Comparison of ENCODE assay signal across 1 cellular context in the genomic region with DNA sequence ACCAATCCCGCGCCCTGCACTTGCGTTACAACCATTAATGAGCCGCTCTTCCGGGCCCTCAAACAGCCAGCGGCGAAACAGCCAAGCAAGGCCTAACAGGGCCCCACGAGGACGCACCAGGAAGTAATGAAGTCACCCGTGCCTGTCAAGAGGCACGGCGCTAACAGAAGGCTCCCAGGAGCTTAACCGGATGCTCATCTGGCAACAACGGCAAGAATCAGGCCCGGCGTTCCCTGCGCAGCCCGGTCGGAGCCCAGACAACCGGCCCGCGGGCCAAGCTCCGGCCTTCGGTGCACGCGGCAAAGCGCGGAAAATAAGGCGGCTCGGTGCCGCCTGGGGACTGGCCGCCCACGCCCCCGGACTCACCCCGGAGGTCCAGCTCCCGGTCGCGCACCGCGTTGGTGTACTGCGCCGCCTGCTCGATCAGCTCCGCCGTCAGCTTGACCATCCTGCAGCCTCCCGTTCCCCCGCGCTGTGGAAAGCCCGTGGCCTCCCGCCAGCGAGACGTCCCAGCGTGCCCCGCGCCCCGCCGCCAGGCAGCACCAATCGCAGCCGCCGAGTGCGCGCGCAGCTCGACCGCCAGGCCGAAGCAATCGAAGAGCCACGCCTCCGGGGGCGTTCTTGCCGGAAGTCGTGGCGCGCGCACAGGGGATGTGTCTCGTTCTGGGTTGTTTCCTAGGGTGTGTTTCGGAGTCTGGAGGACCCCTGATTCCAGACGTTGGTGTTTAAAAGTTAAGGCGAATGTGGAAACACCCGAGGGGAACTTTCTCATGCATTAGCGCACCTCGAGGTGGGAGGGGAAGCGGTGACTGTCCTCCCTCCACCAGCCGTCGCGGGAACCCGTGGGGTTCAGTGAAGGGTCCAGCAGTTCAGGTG.
A peak's percentile ranks its signal among the peaks of the same experiment; 100 is the strongest.
TF ChIP-seq lines count a peak whose summit lies in the region.

Gene SNRPA1 (minus strand): TSS at position 518 of the 876 bp plus-strand sequence. CDS start 70 bp downstream, at position 448.

TF ChIP-seq in GM12878, 131 proteins besides CTCF, POLR2A, EP300 and RAD21 (continued from another document and continues in another):
- TF ChIP-seq, protein P1, sequence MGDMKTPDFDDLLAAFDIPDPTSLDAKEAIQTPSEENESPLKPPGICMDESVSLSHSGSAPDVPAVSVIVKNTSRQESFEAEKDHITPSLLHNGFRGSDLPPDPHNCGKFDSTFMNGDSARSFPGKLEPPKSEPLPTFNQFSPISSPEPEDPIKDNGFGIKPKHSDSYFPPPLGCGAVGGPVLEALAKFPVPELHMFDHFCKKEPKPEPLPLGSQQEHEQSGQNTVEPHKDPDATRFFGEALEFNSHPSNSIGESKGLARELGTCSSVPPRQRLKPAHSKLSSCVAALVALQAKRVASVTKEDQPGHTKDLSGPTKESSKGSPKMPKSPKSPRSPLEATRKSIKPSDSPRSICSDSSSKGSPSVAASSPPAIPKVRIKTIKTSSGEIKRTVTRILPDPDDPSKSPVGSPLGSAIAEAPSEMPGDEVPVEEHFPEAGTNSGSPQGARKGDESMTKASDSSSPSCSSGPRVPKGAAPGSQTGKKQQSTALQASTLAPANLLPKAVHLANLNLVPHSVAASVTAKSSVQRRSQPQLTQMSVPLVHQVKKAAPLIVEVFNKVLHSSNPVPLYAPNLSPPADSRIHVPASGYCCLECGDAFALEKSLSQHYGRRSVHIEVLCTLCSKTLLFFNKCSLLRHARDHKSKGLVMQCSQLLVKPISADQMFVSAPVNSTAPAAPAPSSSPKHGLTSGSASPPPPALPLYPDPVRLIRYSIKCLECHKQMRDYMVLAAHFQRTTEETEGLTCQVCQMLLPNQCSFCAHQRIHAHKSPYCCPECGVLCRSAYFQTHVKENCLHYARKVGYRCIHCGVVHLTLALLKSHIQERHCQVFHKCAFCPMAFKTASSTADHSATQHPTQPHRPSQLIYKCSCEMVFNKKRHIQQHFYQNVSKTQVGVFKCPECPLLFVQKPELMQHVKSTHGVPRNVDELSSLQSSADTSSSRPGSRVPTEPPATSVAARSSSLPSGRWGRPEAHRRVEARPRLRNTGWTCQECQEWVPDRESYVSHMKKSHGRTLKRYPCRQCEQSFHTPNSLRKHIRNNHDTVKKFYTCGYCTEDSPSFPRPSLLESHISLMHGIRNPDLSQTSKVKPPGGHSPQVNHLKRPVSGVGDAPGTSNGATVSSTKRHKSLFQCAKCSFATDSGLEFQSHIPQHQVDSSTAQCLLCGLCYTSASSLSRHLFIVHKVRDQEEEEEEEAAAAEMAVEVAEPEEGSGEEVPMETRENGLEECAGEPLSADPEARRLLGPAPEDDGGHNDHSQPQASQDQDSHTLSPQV (IDR thresholded peaks at IDR 0.05) = no peak
- no peak for TF ChIP-seq SMC3 (IDR thresholded peaks at IDR 0.05; ENCODE audit: borderline replicate concordance, low read length)
- peak; percentile 61 for TF ChIP-seq CREM (IDR thresholded peaks at IDR 0.05; ENCODE audit: low read depth)
- TF ChIP-seq TARDBP (IDR thresholded peaks at IDR 0.05; ENCODE audit: borderline replicate concordance) = no peak; the same call in 1 of the 2 replicates
- TF ChIP-seq CBFB (IDR thresholded peaks at IDR 0.05; ENCODE audit: low read depth) = peak; percentile 75
- TF ChIP-seq, protein P2, sequence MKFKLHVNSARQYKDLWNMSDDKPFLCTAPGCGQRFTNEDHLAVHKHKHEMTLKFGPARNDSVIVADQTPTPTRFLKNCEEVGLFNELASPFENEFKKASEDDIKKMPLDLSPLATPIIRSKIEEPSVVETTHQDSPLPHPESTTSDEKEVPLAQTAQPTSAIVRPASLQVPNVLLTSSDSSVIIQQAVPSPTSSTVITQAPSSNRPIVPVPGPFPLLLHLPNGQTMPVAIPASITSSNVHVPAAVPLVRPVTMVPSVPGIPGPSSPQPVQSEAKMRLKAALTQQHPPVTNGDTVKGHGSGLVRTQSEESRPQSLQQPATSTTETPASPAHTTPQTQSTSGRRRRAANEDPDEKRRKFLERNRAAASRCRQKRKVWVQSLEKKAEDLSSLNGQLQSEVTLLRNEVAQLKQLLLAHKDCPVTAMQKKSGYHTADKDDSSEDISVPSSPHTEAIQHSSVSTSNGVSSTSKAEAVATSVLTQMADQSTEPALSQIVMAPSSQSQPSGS (IDR thresholded peaks at IDR 0.05; ENCODE audit: low read length) = no peak
- TF ChIP-seq, protein P3, sequence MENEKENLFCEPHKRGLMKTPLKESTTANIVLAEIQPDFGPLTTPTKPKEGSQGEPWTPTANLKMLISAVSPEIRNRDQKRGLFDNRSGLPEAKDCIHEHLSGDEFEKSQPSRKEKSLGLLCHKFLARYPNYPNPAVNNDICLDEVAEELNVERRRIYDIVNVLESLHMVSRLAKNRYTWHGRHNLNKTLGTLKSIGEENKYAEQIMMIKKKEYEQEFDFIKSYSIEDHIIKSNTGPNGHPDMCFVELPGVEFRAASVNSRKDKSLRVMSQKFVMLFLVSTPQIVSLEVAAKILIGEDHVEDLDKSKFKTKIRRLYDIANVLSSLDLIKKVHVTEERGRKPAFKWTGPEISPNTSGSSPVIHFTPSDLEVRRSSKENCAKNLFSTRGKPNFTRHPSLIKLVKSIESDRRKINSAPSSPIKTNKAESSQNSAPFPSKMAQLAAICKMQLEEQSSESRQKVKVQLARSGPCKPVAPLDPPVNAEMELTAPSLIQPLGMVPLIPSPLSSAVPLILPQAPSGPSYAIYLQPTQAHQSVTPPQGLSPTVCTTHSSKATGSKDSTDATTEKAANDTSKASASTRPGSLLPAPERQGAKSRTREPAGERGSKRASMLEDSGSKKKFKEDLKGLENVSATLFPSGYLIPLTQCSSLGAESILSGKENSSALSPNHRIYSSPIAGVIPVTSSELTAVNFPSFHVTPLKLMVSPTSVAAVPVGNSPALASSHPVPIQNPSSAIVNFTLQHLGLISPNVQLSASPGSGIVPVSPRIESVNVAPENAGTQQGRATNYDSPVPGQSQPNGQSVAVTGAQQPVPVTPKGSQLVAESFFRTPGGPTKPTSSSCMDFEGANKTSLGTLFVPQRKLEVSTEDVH (IDR thresholded peaks at IDR 0.05; ENCODE audit: low read depth, partially characterized antibody) = peak; percentile 41
- no peak for TF ChIP-seq ZNF274 (IDR thresholded peaks at IDR 0.05; ENCODE audit: insufficient read depth, insufficient read length)
- TF ChIP-seq PML (IDR thresholded peaks at IDR 0.05; ENCODE audit: low read length) = peak; percentile 89
- TF ChIP-seq HSF1 (IDR thresholded peaks at IDR 0.05; ENCODE audit: low read depth, low read length) = no peak
- TF ChIP-seq MTA2 (IDR thresholded peaks at IDR 0.05; ENCODE audit: low read depth) = no peak
- 0 out of 2 replicates have a peak, but pooled peaks have one; percentile 39 for TF ChIP-seq NR2F1 (conservative IDR thresholded peaks at IDR 0.05)
- TF ChIP-seq, protein P4, sequence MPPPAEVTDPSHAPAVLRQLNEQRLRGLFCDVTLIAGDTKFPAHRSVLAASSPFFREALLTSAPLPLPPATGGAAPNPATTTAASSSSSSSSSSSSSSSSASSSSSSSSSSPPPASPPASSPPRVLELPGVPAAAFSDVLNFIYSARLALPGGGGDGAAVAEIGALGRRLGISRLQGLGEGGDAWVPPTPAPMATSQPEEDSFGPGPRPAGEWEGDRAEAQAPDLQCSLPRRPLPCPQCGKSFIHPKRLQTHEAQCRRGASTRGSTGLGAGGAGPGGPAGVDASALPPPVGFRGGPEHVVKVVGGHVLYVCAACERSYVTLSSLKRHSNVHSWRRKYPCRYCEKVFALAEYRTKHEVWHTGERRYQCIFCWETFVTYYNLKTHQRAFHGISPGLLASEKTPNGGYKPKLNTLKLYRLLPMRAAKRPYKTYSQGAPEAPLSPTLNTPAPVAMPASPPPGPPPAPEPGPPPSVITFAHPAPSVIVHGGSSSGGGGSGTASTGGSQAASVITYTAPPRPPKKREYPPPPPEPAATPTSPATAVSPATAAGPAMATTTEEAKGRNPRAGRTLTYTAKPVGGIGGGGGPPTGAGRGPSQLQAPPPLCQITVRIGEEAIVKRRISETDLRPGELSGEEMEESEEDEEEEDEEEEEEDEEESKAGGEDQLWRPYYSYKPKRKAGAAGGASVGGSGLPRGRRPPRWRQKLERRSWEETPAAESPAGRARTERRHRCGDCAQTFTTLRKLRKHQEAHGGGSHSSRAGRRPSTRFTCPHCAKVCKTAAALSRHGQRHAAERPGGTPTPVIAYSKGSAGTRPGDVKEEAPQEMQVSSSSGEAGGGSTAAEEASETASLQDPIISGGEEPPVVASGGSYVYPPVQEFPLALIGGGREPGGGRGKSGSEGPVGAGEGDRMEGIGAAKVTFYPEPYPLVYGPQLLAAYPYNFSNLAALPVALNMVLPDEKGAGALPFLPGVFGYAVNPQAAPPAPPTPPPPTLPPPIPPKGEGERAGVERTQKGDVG (CRISPR knock-in tag; IDR thresholded peaks at IDR 0.05) = no peak
- peak; percentile 36; the same call in 1 of the 2 replicates for TF ChIP-seq PKNOX1 (IDR thresholded peaks at IDR 0.05)
- TF ChIP-seq, protein P5, sequence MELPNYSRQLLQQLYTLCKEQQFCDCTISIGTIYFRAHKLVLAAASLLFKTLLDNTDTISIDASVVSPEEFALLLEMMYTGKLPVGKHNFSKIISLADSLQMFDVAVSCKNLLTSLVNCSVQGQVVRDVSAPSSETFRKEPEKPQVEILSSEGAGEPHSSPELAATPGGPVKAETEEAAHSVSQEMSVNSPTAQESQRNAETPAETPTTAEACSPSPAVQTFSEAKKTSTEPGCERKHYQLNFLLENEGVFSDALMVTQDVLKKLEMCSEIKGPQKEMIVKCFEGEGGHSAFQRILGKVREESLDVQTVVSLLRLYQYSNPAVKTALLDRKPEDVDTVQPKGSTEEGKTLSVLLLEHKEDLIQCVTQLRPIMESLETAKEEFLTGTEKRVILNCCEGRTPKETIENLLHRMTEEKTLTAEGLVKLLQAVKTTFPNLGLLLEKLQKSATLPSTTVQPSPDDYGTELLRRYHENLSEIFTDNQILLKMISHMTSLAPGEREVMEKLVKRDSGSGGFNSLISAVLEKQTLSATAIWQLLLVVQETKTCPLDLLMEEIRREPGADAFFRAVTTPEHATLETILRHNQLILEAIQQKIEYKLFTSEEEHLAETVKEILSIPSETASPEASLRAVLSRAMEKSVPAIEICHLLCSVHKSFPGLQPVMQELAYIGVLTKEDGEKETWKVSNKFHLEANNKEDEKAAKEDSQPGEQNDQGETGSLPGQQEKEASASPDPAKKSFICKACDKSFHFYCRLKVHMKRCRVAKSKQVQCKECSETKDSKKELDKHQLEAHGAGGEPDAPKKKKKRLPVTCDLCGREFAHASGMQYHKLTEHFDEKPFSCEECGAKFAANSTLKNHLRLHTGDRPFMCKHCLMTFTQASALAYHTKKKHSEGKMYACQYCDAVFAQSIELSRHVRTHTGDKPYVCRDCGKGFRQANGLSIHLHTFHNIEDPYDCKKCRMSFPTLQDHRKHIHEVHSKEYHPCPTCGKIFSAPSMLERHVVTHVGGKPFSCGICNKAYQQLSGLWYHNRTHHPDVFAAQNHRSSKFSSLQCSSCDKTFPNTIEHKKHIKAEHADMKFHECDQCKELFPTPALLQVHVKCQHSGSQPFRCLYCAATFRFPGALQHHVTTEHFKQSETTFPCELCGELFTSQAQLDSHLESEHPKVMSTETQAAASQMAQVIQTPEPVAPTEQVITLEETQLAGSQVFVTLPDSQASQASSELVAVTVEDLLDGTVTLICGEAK (IDR thresholded peaks at IDR 0.05; ENCODE audit: borderline replicate concordance) = peak; percentile 72; the same call in 1 of the 2 replicates
- TF ChIP-seq STAT3 (IDR thresholded peaks at IDR 0.05; ENCODE audit: low read depth, low read length) = no peak
- TF ChIP-seq NKRF (conservative IDR thresholded peaks at IDR 0.05) = peak; percentile 90
- TF ChIP-seq KDM1A (IDR thresholded peaks at IDR 0.05; ENCODE audit: borderline replicate concordance) = no peak
- TF ChIP-seq POLR2AphosphoS2 (IDR thresholded peaks at IDR 0.05; ENCODE audit: low read depth, low read length) = peak; percentile 95
- peak; percentile 36; the same call in 1 of the 2 replicates for TF ChIP-seq NRF1 (conservative IDR thresholded peaks at IDR 0.05; ENCODE audit: low read depth, low read length)
- TF ChIP-seq, protein P6, sequence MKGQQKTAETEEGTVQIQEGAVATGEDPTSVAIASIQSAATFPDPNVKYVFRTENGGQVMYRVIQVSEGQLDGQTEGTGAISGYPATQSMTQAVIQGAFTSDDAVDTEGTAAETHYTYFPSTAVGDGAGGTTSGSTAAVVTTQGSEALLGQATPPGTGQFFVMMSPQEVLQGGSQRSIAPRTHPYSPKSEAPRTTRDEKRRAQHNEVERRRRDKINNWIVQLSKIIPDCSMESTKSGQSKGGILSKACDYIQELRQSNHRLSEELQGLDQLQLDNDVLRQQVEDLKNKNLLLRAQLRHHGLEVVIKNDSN (IDR thresholded peaks at IDR 0.05; ENCODE audit: borderline replicate concordance, extremely low read length, insufficient read depth, low read depth, low read length) = no peak
- TF ChIP-seq ASH2L (IDR thresholded peaks at IDR 0.05; ENCODE audit: borderline replicate concordance, low read depth) = peak; percentile 88; the same call in 1 of the 2 replicates
- TF ChIP-seq BMI1 (IDR thresholded peaks at IDR 0.05; ENCODE audit: borderline replicate concordance) = no peak
- no peak for TF ChIP-seq SREBF2 (IDR thresholded peaks at IDR 0.05; ENCODE audit: low read length)
- TF ChIP-seq BCL11A (IDR thresholded peaks at IDR 0.05; ENCODE audit: low read depth, low read length) = peak; percentile 10; the same call in 1 of the 2 replicates
- TF ChIP-seq FOXM1 (IDR thresholded peaks at IDR 0.05; ENCODE audit: low read depth, low read length) = no peak
